9 cellular contexts compared by ENCODE assay signal in the genomic region with DNA sequence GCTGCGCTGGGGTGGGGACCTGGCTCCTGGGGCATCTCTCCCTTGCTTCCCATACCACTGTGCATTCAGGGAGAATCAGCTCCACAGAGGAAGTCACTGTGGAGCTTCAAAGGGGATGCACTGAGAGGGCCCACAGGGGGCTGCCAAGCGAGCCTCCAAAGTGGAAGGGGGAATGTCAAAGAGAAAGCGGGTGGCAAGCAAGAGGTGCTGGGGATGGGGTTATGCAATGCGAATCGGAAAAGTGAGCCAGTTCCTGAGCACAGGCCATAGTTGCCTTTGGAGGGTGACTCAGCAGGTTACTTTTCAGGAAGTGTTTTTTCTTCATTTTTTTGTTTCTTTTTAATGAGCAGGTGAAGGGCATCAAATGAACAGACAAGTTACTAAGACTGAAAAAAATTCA.
DNase-seq lines count a peak whose midpoint lies in the region; ATAC-seq lines count a peak whose summit lies in the region.
"Had no signal": no experiment of that assay in that cellular context is flagged by ENCODE, and none has a peak within 500 bp of the region (broad histone marks: within the 10 kb centered on the region; RNA-seq: fewer than 3 reads in every experiment).

No MANE protein-coding gene starts in this region.

- peak overlapping the region; percentile 55 for H3K4me3 Mint-ChIP-seq in memory B cell

- no peaks in the 10 kb centered on the region for H3K9me3 Mint-ChIP-seq in memory B cell

- H3K4me1 Mint-ChIP-seq in memory B cell, result peaks cover 24% of the 10 kb centered on the region

- no peaks in the 10 kb centered on the region for H3K27me3 Mint-ChIP-seq in memory B cell

- ATAC-seq in memory B cell (ENCODE audit: low read depth) (no peak), GM19035 (IDR thresholded peaks at IDR 0.05; ENCODE audit: unreplicated experiment) (no peak), HG03432 (IDR thresholded peaks at IDR 0.05; ENCODE audit: unreplicated experiment) (no peak), GM21825 (IDR thresholded peaks at IDR 0.05; ENCODE audit: unreplicated experiment) (no peak)

- no peak overlapping the region for H3K27ac Mint-ChIP-seq in memory B cell

- DNase-seq in ELR (ENCODE audit: low read depth), result peak; percentile 80
- peak; percentile 26 for DNase-seq in LoVo (ENCODE audit: low spot score)
- DNase-seq in activated CD8-positive, alpha-beta memory T cell treated with anti-CD3 and anti-CD28 coated beads, Interleukin-2, amount 50 U/mL, for 48 hours, result peak; percentile 40
- no peak for DNase-seq in memory B cell (ENCODE audit: low spot score in 2 of 2)
- no peak for DNase-seq in NK-92 (lab: John Stamatoyannopoulos, UW; ENCODE audit: unreplicated experiment)
- DNase-seq: activated T-cell treated with anti-CD3 and anti-CD28 coated beads for 4 hours had no signal

- no peaks in the 10 kb centered on the region for H3K36me3 Mint-ChIP-seq in memory B cell

Comparison
In these comparisons a context has a peak if more than half of its experiments do, and no peak if none do; other contexts are left out.
1. DNase-seq: peak in ELR (single experiment), LoVo (single experiment) and activated CD8-positive, alpha-beta memory T cell treated with anti-CD3 and anti-CD28 coated beads, Interleukin-2, amount 50 U/mL, for 48 hours (single experiment); none in memory B cell (0 of 2) and NK-92 (single experiment).